Comparison of ENCODE assay signal across 1 cellular context in genomic region chr3:44988073-44988472, GRCh38.
TF ChIP-seq lines count a peak whose summit lies in the region.

No MANE protein-coding gene starts in this region.

TF ChIP-seq in GM12878, 131 proteins besides CTCF, POLR2A, EP300 and RAD21:
- TF ChIP-seq CHD4 (IDR thresholded peaks at IDR 0.05): no peak
- no peak for TF ChIP-seq WRNIP1 (IDR thresholded peaks at IDR 0.05; ENCODE audit: borderline replicate concordance, low read depth, low read length)
- no peak for TF ChIP-seq ZNF274 (IDR thresholded peaks at IDR 0.05; ENCODE audit: insufficient read depth, insufficient read length)
- no peak for TF ChIP-seq IRF4 (IDR thresholded peaks at IDR 0.05; ENCODE audit: low read depth, low read length)
